Comparison of ENCODE assay signal across 9 cellular contexts in the genomic region with DNA sequence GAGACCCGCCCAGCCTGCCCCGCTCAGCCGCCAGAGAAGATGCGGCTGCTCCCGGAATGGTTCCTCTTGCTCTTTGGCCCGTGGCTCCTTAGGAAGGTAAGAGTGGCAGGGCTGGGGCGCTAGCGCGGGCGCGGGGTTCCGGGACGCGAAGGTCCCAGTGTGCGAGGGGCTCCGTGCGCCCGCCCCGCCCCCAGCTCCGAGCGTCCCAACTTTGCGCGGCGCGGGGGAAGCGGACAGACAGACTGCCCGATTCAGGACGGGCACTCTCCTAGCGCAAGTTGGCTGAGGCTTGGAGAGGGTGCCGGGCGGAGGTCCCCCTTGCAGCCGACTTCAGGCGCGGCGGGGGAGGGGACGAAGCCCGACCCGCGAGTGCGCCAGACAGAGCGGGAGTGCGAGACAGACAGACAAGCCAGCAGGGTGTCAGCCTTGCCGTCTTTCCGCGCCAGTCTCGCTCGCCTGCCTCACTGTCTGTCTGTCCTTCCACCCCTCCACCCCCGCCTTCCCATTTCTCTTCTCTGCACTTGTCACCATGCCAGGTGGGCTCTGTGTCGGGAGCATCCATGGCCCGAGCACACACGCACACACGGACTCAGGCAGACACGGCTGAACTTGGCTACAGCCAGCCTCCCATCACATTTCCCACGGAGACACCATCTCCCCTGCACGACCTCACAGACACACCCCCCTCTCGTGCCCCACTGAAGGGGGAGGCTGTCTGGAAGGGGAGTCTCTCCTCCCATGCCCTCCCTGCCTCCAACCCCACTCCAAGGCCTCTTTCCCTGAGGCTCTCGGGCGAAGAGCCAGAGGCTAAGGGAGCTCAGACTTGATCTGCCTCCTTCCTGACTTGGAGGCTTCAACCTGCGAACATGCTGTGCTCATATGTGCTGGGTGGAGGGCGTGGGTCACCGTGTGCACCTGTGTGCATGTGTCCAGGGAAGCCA. TPM values are rescaled to one million over a fixed set of nuclear protein-coding genes. Genes with fewer than 3 reads are reported as not detected.
A peak's percentile ranks its signal among the peaks of the same experiment; 100 is the strongest.
DNase-seq lines count a peak whose midpoint lies in the region; ATAC-seq and TF ChIP-seq lines count a peak whose summit lies in the region.
"Had no signal": no experiment of that assay in that cellular context is flagged by ENCODE, and none has a peak within 500 bp of the region (broad histone marks: within the 10 kb centered on the region; RNA-seq: fewer than 3 reads in every experiment).

No MANE protein-coding gene starts in this region.

- no peak overlapping the region for H3K56ac ChIP-seq in H9 (ENCODE audit: insufficient read length, low read depth, low read length)

- intact Hi-C loops in activated CD4-positive, alpha-beta memory T cell treated with anti-CD3 and anti-CD28 coated beads for 36 hours (cut with micrococcal nuclease), result no loop called here
- intact Hi-C loops in mucosa of descending colon (cut with DNase I, micrococcal nuclease), result no loop called here

- H3K27ac ChIP-seq in H9 (ENCODE audit: insufficient read length, low read depth, low read length) (no peak overlapping the region), tibial nerve (no peak overlapping the region)

- no peak overlapping the region for H2AK5ac ChIP-seq in H9 (ENCODE audit: insufficient read length, low read length)

- no peak overlapping the region for H4K91ac ChIP-seq in H9 (ENCODE audit: insufficient read length, low read depth, low read length)

- no peak overlapping the region for H2AFZ ChIP-seq in H9 (ENCODE audit: low read length)

- no peak overlapping the region for H2BK15ac ChIP-seq in H9 (ENCODE audit: low read depth, low read length)

- DNase-seq in AG10803 (ENCODE audit: low read depth) (no peak), H9 (no peak), tibial nerve (ENCODE audit: low spot score in 2 of 2) (no peak), mucosa of descending colon (no peak), GF-D8 (lab: John Stamatoyannopoulos, UW) (no peak)
- DNase-seq in activated CD4-positive, alpha-beta memory T cell treated with anti-CD3 and anti-CD28 coated beads for 36 hours, result no peak

- no peak overlapping the region for H3T11ph ChIP-seq in H9 (ENCODE audit: low read length)

- H3K23ac ChIP-seq in H9 (ENCODE audit: insufficient read length, low read depth, low read length), result no peak overlapping the region

- WGBS in H9 (ENCODE audit: extremely low coverage, insufficient read length, low lambda C conversion rate), result no CpG with 5 or more reads among the region's 61 CpGs
- 4 to 5% methylated on average over 29 to 51 of the region's 61 CpGs for whole genome bisulfite sequencing in tibial nerve, 2 donors

- no peak for TF ChIP-seq POLR2A in tibial nerve (IDR thresholded peaks at IDR 0.05)

- no peaks in the 10 kb centered on the region for H3K79me1 ChIP-seq in H9 (ENCODE audit: insufficient read depth, low read depth, low read length, poor library complexity, severe bottlenecking)

- H2BK12ac ChIP-seq in H9 (ENCODE audit: insufficient read length, low read depth, low read length), result no peak overlapping the region

- no peak overlapping the region for H3K14ac ChIP-seq in H9 (ENCODE audit: insufficient read depth, low read length)

- peaks cover 0 to 5% of the 10 kb centered on the region in 2 experiments; a peak in 3 of 5 replicates for H3K9me3 Mint-ChIP-seq in H9
- no peaks in the 10 kb centered on the region for H3K9me3 Mint-ChIP-seq in activated CD4-positive, alpha-beta memory T cell treated with anti-CD3 and anti-CD28 coated beads for 36 hours

- no peaks in the 10 kb centered on the region for H3K9me3 ChIP-seq in H9 (ENCODE audit: control insufficient read depth, low read depth, low read length)
- no peaks in the 10 kb centered on the region for H3K9me3 ChIP-seq in tibial nerve
- no peaks in the 10 kb centered on the region for H3K9me3 ChIP-seq in mucosa of descending colon

- peaks cover 85% of the 10 kb centered on the region for H3K27me3 Mint-ChIP-seq in H9 (ENCODE audit: low read depth)
- H3K27me3 Mint-ChIP-seq in activated CD4-positive, alpha-beta memory T cell treated with anti-CD3 and anti-CD28 coated beads for 36 hours, result peaks cover 76% of the 10 kb centered on the region

- ATAC-seq in HG02571 (IDR thresholded peaks at IDR 0.05; ENCODE audit: unreplicated experiment) (no peak), mucosa of descending colon (no peak)

- H3K36me3 ChIP-seq in tibial nerve, result peaks cover 0 to 8% (median 0%) of the 10 kb centered on the region in 3 donors
- H3K36me3 ChIP-seq in mucosa of descending colon (ENCODE audit: low read depth), result no peaks in the 10 kb centered on the region

- no peaks in the 10 kb centered on the region for H3K79me2 ChIP-seq in H9 (ENCODE audit: insufficient read depth, low read length)

- H3K4me1 ChIP-seq in H9 (ENCODE audit: insufficient read depth, low read length), result peaks cover 8% of the 10 kb centered on the region
- peaks cover 0 to 59% (median 30%) of the 10 kb centered on the region in 4 donors for H3K4me1 ChIP-seq in tibial nerve
- H3K4me1 ChIP-seq in mucosa of descending colon (ENCODE audit: low read depth), result peaks cover 19% of the 10 kb centered on the region

- CTCF ChIA-PET in activated CD4-positive, alpha-beta memory T cell treated with anti-CD3 and anti-CD28 coated beads for 36 hours (lab: Charles Lee), result interaction anchor here (0.6 to 9.7 kb wide), 3 partner anchors 9 to 35 kb away, joined by 3 to 447 read pairs (median 175); a partner anchor contains a TSS

- peaks cover 0 to 6% (median 4%) of the 10 kb centered on the region in 3 experiments; a peak in 4 of 7 replicates for H3K36me3 Mint-ChIP-seq in H9 (ENCODE audit: insufficient read depth in 1 of 3, low read depth in 3 of 3)
- H3K36me3 Mint-ChIP-seq in activated CD4-positive, alpha-beta memory T cell treated with anti-CD3 and anti-CD28 coated beads for 36 hours, result no peaks in the 10 kb centered on the region

- H4K8ac ChIP-seq in H9 (replicated peaks; ENCODE audit: insufficient read length, low read depth, low read length), result no peak overlapping the region

- peaks cover 58 to 65% of the 10 kb centered on the region in 2 experiments for H3K4me1 Mint-ChIP-seq in H9
- peaks cover 41% of the 10 kb centered on the region for H3K4me1 Mint-ChIP-seq in activated CD4-positive, alpha-beta memory T cell treated with anti-CD3 and anti-CD28 coated beads for 36 hours (ENCODE audit: low read depth)

- peaks cover 64% of the 10 kb centered on the region for H3K27me3 ChIP-seq in H9 (ENCODE audit: insufficient read depth, low read length)
- H3K27me3 ChIP-seq in tibial nerve, result peaks cover 0 to 77% of the 10 kb centered on the region in 2 donors

- H2BK20ac ChIP-seq in H9 (ENCODE audit: low read depth, low read length, poor library complexity, severe bottlenecking), result no peak overlapping the region

- H3K4ac ChIP-seq in H9 (ENCODE audit: low read depth, low read length), result no peak overlapping the region

- peak overlapping the region; percentile 61 to 87 for H3K4me3 Mint-ChIP-seq in H9
- H3K4me3 Mint-ChIP-seq in activated CD4-positive, alpha-beta memory T cell treated with anti-CD3 and anti-CD28 coated beads for 36 hours, result peak overlapping the region; percentile 69

- TF ChIP-seq CTCF in AG10803 (conservative IDR thresholded peaks at IDR 0.05; ENCODE audit: low read length), result no peak
- no peak for TF ChIP-seq CTCF in H9 (conservative IDR thresholded peaks at IDR 0.05)
- TF ChIP-seq CTCF in tibial nerve (IDR thresholded peaks at IDR 0.05), result no peak
- no peak for TF ChIP-seq CTCF in mucosa of descending colon (IDR thresholded peaks at IDR 0.05)

- peak overlapping the region; percentile 75 for H3K4me2 ChIP-seq in H9 (ENCODE audit: insufficient read depth, insufficient read length, low read length)

- no peak overlapping the region for H3K18ac ChIP-seq in H9 (ENCODE audit: insufficient read length, low read depth, low read length)

- peaks cover 7% of the 10 kb centered on the region for H3K23me2 ChIP-seq in H9 (ENCODE audit: insufficient read length, low read depth, low read length, poor library complexity, severe bottlenecking)

- no peak overlapping the region for H2BK5ac ChIP-seq in H9 (ENCODE audit: insufficient read length, low read length)

- H4K20me1 ChIP-seq in H9 (ENCODE audit: control insufficient read depth, insufficient read depth, insufficient read length), result peaks cover 3% of the 10 kb centered on the region

- H3K27ac Mint-ChIP-seq in H9, result no peak overlapping the region
- H3K27ac Mint-ChIP-seq in activated CD4-positive, alpha-beta memory T cell treated with anti-CD3 and anti-CD28 coated beads for 36 hours, result no peak overlapping the region

- POLR2A ChIA-PET in activated CD4-positive, alpha-beta memory T cell treated with anti-CD3 and anti-CD28 coated beads for 36 hours (lab: Charles Lee), result interaction anchor here (1.1 kb wide), 1 partner anchor 23 kb away, joined by 3 read pairs; no protein-coding TSS in a partner anchor

- H4K5ac ChIP-seq in H9 (ENCODE audit: insufficient read length, low read depth, low read length), result no peak overlapping the region

- H2BK120ac ChIP-seq in H9 (ENCODE audit: low read depth, low read length, poor library complexity, severe bottlenecking), result no peak overlapping the region

- no peak for TF ChIP-seq EP300 in tibial nerve (IDR thresholded peaks at IDR 0.05)

- H3K9ac ChIP-seq in H9 (ENCODE audit: extremely low read depth, insufficient read length, low read length), result no peak overlapping the region

- peak overlapping the region; percentile 56 for H3K4me3 ChIP-seq in AG10803 (ENCODE audit: low read length)
- peak overlapping the region; percentile 14 for H3K4me3 ChIP-seq in iPS-11a (ENCODE audit: low read depth, low read length)
- H3K4me3 ChIP-seq in tibial nerve, result peak overlapping the region; percentile 3 to 50 (median 43)
- no peak overlapping the region for H3K4me3 ChIP-seq in mucosa of descending colon
- H3K4me3 ChIP-seq: lung had no signal

RNA-seq across cellular contexts. Expression of a gene that starts 0.6 kb away (rescaled TPM):
- 2.1 and 2.8 TPM in 2 replicates for total RNA-seq in H9 (2021)
- under 1 TPM; 0.24 to 0.46 TPM for total RNA-seq in activated CD4-positive, alpha-beta memory T cell treated with anti-CD3 and anti-CD28 coated beads for 36 hours
- 1 to 10 TPM in 1 of 4 donors, not detected in 3; 4.2 TPM for total RNA-seq in tibial nerve
- total RNA-seq in mucosa of descending colon, result under 1 TPM in 1 of 3 donors, not detected in 2; 0.25 TPM

RNA-seq across cellular contexts. Expression of a gene that starts 12.3 kb away (rescaled TPM):
- total RNA-seq in H9 (2021) (257 and 260 TPM in 2 replicates), tibial nerve (10 to 100 TPM; 18.4 to 77.3 (median 32.6) TPM), mucosa of descending colon (10 to 100 TPM; 34.7 to 67.4 (median 40.9) TPM)
- 100 to 1,000 TPM; 401 to 404 TPM for total RNA-seq in activated CD4-positive, alpha-beta memory T cell treated with anti-CD3 and anti-CD28 coated beads for 36 hours

RNA-seq across cellular contexts. Expression of a gene that starts 33.8 kb away (rescaled TPM):
- total RNA-seq in H9 (2021), result 2.0 and 2.8 TPM in 2 replicates
- total RNA-seq in activated CD4-positive, alpha-beta memory T cell treated with anti-CD3 and anti-CD28 coated beads for 36 hours, result 1 to 10 TPM; 1.9 to 2.0 TPM
- 1 to 10 TPM in 3 of 4 donors, not detected in 1; 1.7 to 5.0 (median 3.6) TPM for total RNA-seq in tibial nerve
- 1 to 10 TPM; 2.4 to 4.3 (median 3.3) TPM for total RNA-seq in mucosa of descending colon
